Comparison of ENCODE assay signal across 12 cellular contexts in the genomic region with DNA sequence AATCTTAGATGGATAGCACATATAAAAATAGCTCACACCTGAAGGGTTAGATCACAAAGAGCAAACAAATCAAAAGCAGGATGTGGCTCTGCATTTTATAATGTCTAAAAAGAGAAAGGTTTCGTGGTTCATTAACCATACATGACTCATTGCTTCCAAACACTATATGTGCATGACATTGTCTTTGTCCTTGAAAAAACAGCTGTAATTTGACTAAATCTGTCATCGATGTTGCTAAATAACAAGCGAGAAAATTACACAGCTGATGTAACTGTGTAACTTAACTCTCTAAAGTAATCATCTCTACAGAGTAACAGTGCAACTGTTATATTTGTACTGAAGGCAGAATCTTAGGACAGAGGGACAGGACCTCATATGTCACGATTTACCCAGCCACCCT.
DNase-seq lines count a peak whose midpoint lies in the region; ATAC-seq and TF ChIP-seq lines count a peak whose summit lies in the region.
"Had no signal": no experiment of that assay in that cellular context is flagged by ENCODE, and none has a peak within 500 bp of the region (broad histone marks: within the 10 kb centered on the region; RNA-seq: fewer than 3 reads in every experiment).

No MANE protein-coding gene starts in this region.

- H3K9me3 ChIP-seq in heart right ventricle: peaks cover 0 to 23% (median 0%) of the 10 kb centered on the region in 11 donors
- no peaks in the 10 kb centered on the region for H3K9me3 ChIP-seq in effector memory CD4-positive, alpha-beta T cell (ENCODE audit: control insufficient read depth, low read length)
- H3K9me3 ChIP-seq: gastrocnemius medialis, HAP-1 had no signal

- H3K4me3 ChIP-seq in heart right ventricle (no peak overlapping the region), astrocyte of the spinal cord (ENCODE audit: low read depth, low read length) (no peak overlapping the region)
- H3K4me3 ChIP-seq in effector memory CD4-positive, alpha-beta T cell (ENCODE audit: insufficient read depth, low read depth, low read length, poor library complexity, severe bottlenecking): no peak overlapping the region
- H3K4me3 ChIP-seq: gastrocnemius medialis, HAP-1 had no signal

- no peaks in the 10 kb centered on the region for H3K27me3 ChIP-seq in heart right ventricle
- no peaks in the 10 kb centered on the region for H3K27me3 ChIP-seq in effector memory CD4-positive, alpha-beta T cell (replicated peaks; ENCODE audit: control insufficient read depth, insufficient read depth, low read length, poor library complexity, severe bottlenecking)
- H3K27me3 ChIP-seq: gastrocnemius medialis had no signal

- H3K27ac ChIP-seq in heart right ventricle: no peak overlapping the region
- no peak overlapping the region for H3K27ac ChIP-seq in effector memory CD4-positive, alpha-beta T cell (ENCODE audit: insufficient read depth, low read length, poor library complexity, severe bottlenecking)
- H3K27ac ChIP-seq: gastrocnemius medialis had no signal

- WGBS in heart right ventricle, 2 donors: 47 to 51% methylated on average over 4 of the region's 4 CpGs

- in situ Hi-C loops in astrocyte of the spinal cord (cut with HindIII; ENCODE audit: low sequenced_read_pairs): no loop called here

- H3K27me3 Mint-ChIP-seq in stimulated activated naive CD8-positive, alpha-beta T cell treated with anti-CD3 and anti-CD28 coated beads, Interleukin-15, amount 100 ng/mL, for 72 hours: no peaks in the 10 kb centered on the region
- H3K27me3 Mint-ChIP-seq: stimulated activated naive CD8-positive, alpha-beta T cell treated with anti-CD3 and anti-CD28 coated beads, Interleukin-15, Interleukin-2, amounts not matched to agents 100 ng/mL and 50 ng/mL, for 24 hours had no signal

- H3K36me3 ChIP-seq in heart right ventricle: no peaks in the 10 kb centered on the region
- no peaks in the 10 kb centered on the region for H3K36me3 ChIP-seq in effector memory CD4-positive, alpha-beta T cell (ENCODE audit: control insufficient read depth, insufficient read depth, low read length)
- H3K36me3 ChIP-seq: gastrocnemius medialis, HAP-1 had no signal

- no peak overlapping the region for H3K4me3 Mint-ChIP-seq in stimulated activated naive CD8-positive, alpha-beta T cell treated with anti-CD3 and anti-CD28 coated beads, Interleukin-15, amount 100 ng/mL, for 72 hours
- H3K4me3 Mint-ChIP-seq: stimulated activated naive CD8-positive, alpha-beta T cell treated with anti-CD3 and anti-CD28 coated beads, Interleukin-15, Interleukin-2, amounts not matched to agents 100 ng/mL and 50 ng/mL, for 24 hours had no signal

- no peaks in the 10 kb centered on the region for H3K4me1 ChIP-seq in heart right ventricle
- no peaks in the 10 kb centered on the region for H3K4me1 ChIP-seq in effector memory CD4-positive, alpha-beta T cell (ENCODE audit: control insufficient read depth, insufficient read depth, low read length, poor library complexity, severe bottlenecking)
- H3K4me1 ChIP-seq: gastrocnemius medialis, HAP-1 had no signal

- H3K27ac Mint-ChIP-seq in stimulated activated naive CD8-positive, alpha-beta T cell treated with anti-CD3 and anti-CD28 coated beads, Interleukin-15, amount 100 ng/mL, for 72 hours: no peak overlapping the region
- H3K27ac Mint-ChIP-seq: stimulated activated naive CD8-positive, alpha-beta T cell treated with anti-CD3 and anti-CD28 coated beads, Interleukin-15, Interleukin-2, amounts not matched to agents 100 ng/mL and 50 ng/mL, for 24 hours had no signal

- no peaks in the 10 kb centered on the region for H3K9me3 Mint-ChIP-seq in stimulated activated naive CD8-positive, alpha-beta T cell treated with anti-CD3 and anti-CD28 coated beads, Interleukin-15, amount 100 ng/mL, for 72 hours

- no peak for TF ChIP-seq CTCF in heart right ventricle (IDR thresholded peaks at IDR 0.05)
- TF ChIP-seq CTCF in astrocyte of the spinal cord (IDR thresholded peaks at IDR 0.05; ENCODE audit: low read depth, low read length): no peak

- ATAC-seq in Right ventricle myocardium inferior (no peak), heart right ventricle (no peak), HG02588 (IDR thresholded peaks at IDR 0.05; ENCODE audit: unreplicated experiment) (no peak)
- no peak for ATAC-seq in stimulated activated naive CD8-positive, alpha-beta T cell treated with anti-CD3 and anti-CD28 coated beads, Interleukin-15, amount 100 ng/mL, for 72 hours
- ATAC-seq: gastrocnemius medialis had no signal

- H3K4me1 Mint-ChIP-seq in stimulated activated naive CD8-positive, alpha-beta T cell treated with anti-CD3 and anti-CD28 coated beads, Interleukin-15, amount 100 ng/mL, for 72 hours: no peaks in the 10 kb centered on the region

- intact Hi-C loops in Right ventricle myocardium inferior (cut with DNase I): no loop called here
- intact Hi-C loops in heart right ventricle (cut with DNase I): no loop called here

- DNase-seq in Right ventricle myocardium inferior (ENCODE audit: missing footprints): peak; percentile 37
- no peak for DNase-seq in heart right ventricle
- DNase-seq in NCI-H146 (lab: John Stamatoyannopoulos, UW): peak; percentile 81
- peak; percentile 71 for DNase-seq in astrocyte of the spinal cord (ENCODE audit: low read depth, low spot score)
- DNase-seq in dedifferentiated amniotic fluid mesenchymal stem cell (ENCODE audit: extremely low spot score): no peak
- DNase-seq in effector memory CD4-positive, alpha-beta T cell: no peak
- DNase-seq in stimulated activated naive CD8-positive, alpha-beta T cell treated with anti-CD3 and anti-CD28 coated beads, Interleukin-15, amount 100 ng/mL, for 72 hours: no peak
- DNase-seq: gastrocnemius medialis, occipital lobe had no signal

Comparison
In these comparisons a context has a peak if more than half of its experiments do, and no peak if none do; other contexts are left out.
1. DNase-seq: peak in Right ventricle myocardium inferior (single experiment), NCI-H146 (single experiment) and astrocyte of the spinal cord (single experiment); none in heart right ventricle (0 of 2), dedifferentiated amniotic fluid mesenchymal stem cell (single experiment), effector memory CD4-positive, alpha-beta T cell (0 of 3) and stimulated activated naive CD8-positive, alpha-beta T cell treated with anti-CD3 and anti-CD28 coated beads, Interleukin-15, amount 100 ng/mL, for 72 hours (0 of 2).